ENCODE assay signal across 10 cellular contexts in the genomic region with DNA sequence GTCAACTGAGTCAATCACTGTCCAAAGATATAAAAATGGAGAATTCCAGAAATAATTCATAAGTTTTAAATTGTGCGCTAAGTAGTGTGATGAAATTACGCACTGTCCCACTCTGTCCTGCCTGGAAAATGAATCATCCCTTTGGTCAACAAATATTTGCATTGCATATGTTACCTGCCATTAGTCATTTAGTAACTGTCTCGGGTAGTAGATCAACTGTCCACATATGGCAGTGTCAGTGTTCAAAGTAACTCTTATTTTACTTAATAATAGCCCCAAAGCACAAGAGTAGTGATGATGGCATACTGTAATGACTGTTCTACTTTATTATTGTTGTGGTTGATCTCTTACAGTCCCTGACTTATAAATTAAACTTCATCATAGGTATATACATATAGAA. TPM values are rescaled to one million over a fixed set of nuclear protein-coding genes. Genes with fewer than 3 reads are reported as not detected.
DNase-seq lines count a peak whose midpoint lies in the region; ATAC-seq and TF ChIP-seq lines count a peak whose summit lies in the region.
"Had no signal": no experiment of that assay in that cellular context is flagged by ENCODE, and none has a peak within 500 bp of the region (broad histone marks: within the 10 kb centered on the region; RNA-seq: fewer than 3 reads in every experiment).

No MANE protein-coding gene starts in this region.

- H3K4me1 Mint-ChIP-seq in activated T-cell treated with anti-CD3 and anti-CD28 coated beads, Interleukin-2, amount 50 U/mL, for 24 hours (ENCODE audit: low read depth), result peaks cover 55% of the 10 kb centered on the region

- DNase-seq in activated T-cell treated with anti-CD3 and anti-CD28 coated beads, Interleukin-2, amount 50 U/mL, for 24 hours, result no peak
- DNase-seq in activated T-cell treated with anti-CD3 and anti-CD28 coated beads for 4 hours (no peak), RWPE2 (ENCODE audit: low spot score) (no peak), NCI-H510A treated with DMSO at 0.1 percent for 48 hours (lab: John Stamatoyannopoulos, UW) (no peak), ureter (ENCODE audit: low spot score) (no peak)
- DNase-seq: H9, NCI-H1092 treated with DMSO at 0.1 percent for 48 hours had no signal

- H3K9me3 Mint-ChIP-seq in activated T-cell treated with anti-CD3 and anti-CD28 coated beads, Interleukin-2, amount 50 U/mL, for 24 hours, result peaks cover 2% of the 10 kb centered on the region
- H3K9me3 Mint-ChIP-seq: H9 had no signal

- H3K4me1 ChIP-seq in RWPE2 (ENCODE audit: insufficient read depth, poor library complexity, severe bottlenecking) (peaks cover 61% of the 10 kb centered on the region), rectal smooth muscle tissue (ENCODE audit: control insufficient read depth, insufficient read depth, low read length) (peaks cover 20% of the 10 kb centered on the region)

- peaks cover 62% of the 10 kb centered on the region for H3K36me3 ChIP-seq in RWPE2 (ENCODE audit: low read depth)
- no peaks in the 10 kb centered on the region for H3K36me3 ChIP-seq in rectal smooth muscle tissue (ENCODE audit: control insufficient read depth, insufficient read depth, low read length)

- peak overlapping the region; percentile 86 for H3K4me3 Mint-ChIP-seq in activated T-cell treated with anti-CD3 and anti-CD28 coated beads, Interleukin-2, amount 50 U/mL, for 24 hours

- H3K9ac ChIP-seq in rectal smooth muscle tissue (ENCODE audit: low read length), result no peak overlapping the region

- peaks cover 59% of the 10 kb centered on the region for H3K36me3 Mint-ChIP-seq in activated T-cell treated with anti-CD3 and anti-CD28 coated beads, Interleukin-2, amount 50 U/mL, for 24 hours (ENCODE audit: low read depth)

- H3K27me3 ChIP-seq in RWPE2 (ENCODE audit: insufficient read depth, poor library complexity, severe bottlenecking), result no peaks in the 10 kb centered on the region
- no peaks in the 10 kb centered on the region for H3K27me3 ChIP-seq in rectal smooth muscle tissue (ENCODE audit: control insufficient read depth, insufficient read depth, low read length)

- H3K27ac ChIP-seq in RWPE2 (ENCODE audit: poor library complexity, severe bottlenecking) (peak overlapping the region; percentile 83), rectal smooth muscle tissue (ENCODE audit: low read depth, low read length) (no peak overlapping the region)

- peak overlapping the region; percentile 71 for H3K27ac Mint-ChIP-seq in activated T-cell treated with anti-CD3 and anti-CD28 coated beads, Interleukin-2, amount 50 U/mL, for 24 hours

- ATAC-seq in RWPE2 (ENCODE audit: low read depth) (peak; percentile 62), esophagus mucosa (peak; percentile 60), GM19455 (IDR thresholded peaks at IDR 0.05; ENCODE audit: unreplicated experiment) (no peak)

- H3K4me3 ChIP-seq in RWPE2 (ENCODE audit: severe bottlenecking) (peak overlapping the region; percentile 94), rectal smooth muscle tissue (ENCODE audit: low read length) (peak overlapping the region; percentile 23)

- TF ChIP-seq CTCF in RWPE2 (IDR thresholded peaks at IDR 0.05; ENCODE audit: poor library complexity, severe bottlenecking), result no peak

- H3K27me3 Mint-ChIP-seq in activated T-cell treated with anti-CD3 and anti-CD28 coated beads, Interleukin-2, amount 50 U/mL, for 24 hours, result no peaks in the 10 kb centered on the region

- no peaks in the 10 kb centered on the region for H3K9me3 ChIP-seq in RWPE2 (ENCODE audit: severe bottlenecking)

RNA-seq across cellular contexts. Expression of a gene that starts 3.4 kb away (rescaled TPM):
- total RNA-seq in esophagus mucosa, result 52.6 TPM
- 116 TPM for total RNA-seq in ureter
